In the genomic region with DNA sequence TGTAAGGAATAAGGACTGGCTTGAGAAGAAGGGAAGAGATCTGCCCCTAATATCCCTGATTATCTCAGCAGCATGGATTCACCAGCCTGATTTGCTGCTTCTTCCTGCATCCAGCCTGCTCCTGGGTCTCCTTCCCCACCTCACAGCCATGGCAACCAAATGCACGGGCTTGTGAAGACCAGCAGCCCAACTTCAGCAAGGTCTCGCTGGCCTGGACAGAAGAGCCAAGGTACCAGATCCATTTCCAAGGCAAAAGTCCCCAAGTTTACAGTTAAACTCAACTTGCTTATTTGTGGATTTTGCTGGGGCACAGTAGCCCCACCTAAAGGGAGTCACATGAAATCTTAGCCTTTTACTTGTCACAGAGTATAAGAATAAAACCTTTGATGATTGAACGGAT, we compare ENCODE assay signal across 25 cellular contexts. TPM values are rescaled to one million over a fixed set of nuclear protein-coding genes. Genes with fewer than 3 reads are reported as not detected.
"Had no signal": no experiment of that assay in that cellular context is flagged by ENCODE, and none has a peak within 500 bp of the region (broad histone marks: within the 10 kb centered on the region; RNA-seq: fewer than 3 reads in every experiment).

No MANE protein-coding gene starts in this region.

- DNase-seq: MV-4-11, NCI-H1048, NCI-H1105, NCI-H1417, NCI-H1436 treated with DMSO at 0.1 percent for 48 hours, NCI-H1694 treated with DMSO at 0.1 percent for 48 hours, NCI-H1930, NCI-H2081 treated with DMSO at 0.1 percent for 48 hours, NCI-H2171, NCI-H226, NCI-H446 treated with DMSO at 0.1 percent for 48 hours, NCI-H510A treated with DMSO at 0.1 percent for 48 hours, NCI-H526, Right ventricle myocardium superior, RPMI8226, SIG-M5 had no signal

- H3K27ac ChIP-seq: HL-60, SJSA1, SK-N-MC had no signal

- H3K4me3 ChIP-seq: K562, SJSA1, SK-N-MC had no signal

- H3K27me3 ChIP-seq: SJSA1 had no signal

- FAIRE-seq: HTR-8/SVneo, K562, RCC 7860 had no signal

- H3K4me1 ChIP-seq: SJSA1 had no signal

- H3K9me3 Mint-ChIP-seq: IgD-negative memory B cell had no signal

- H3K36me3 ChIP-seq: SJSA1 had no signal

- H3K4me3 Mint-ChIP-seq: IgD-negative memory B cell had no signal

- H3K27ac Mint-ChIP-seq: IgD-negative memory B cell had no signal

- H3K36me3 Mint-ChIP-seq: IgD-negative memory B cell had no signal

RNA-seq across cellular contexts. Expression of a gene that starts 47.3 kb away (rescaled TPM):
- total RNA-seq: LHCN-M2, MCF 10A, SJSA1 had no signal
